ENCODE assay signal across 3 cellular contexts in the genomic region with DNA sequence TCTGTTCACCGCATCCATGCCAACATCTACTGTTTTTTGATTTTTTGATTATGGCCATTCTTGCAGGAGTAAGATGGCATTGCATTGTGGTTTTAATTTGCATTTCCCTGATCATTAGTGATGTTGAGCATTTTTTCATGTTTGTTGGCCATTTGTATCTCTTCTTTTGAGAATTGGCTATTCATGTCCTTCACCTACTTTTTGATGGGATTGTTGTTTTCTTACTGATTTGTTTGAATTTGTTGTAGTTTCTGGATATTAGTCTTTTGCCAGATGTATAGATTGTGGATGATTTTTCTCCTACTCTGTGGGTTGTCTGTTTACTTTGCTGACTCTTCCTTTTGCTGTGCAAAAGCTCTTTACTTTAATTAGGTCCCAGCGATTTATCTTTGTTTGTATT. TPM values are rescaled to one million over a fixed set of nuclear protein-coding genes. Genes with fewer than 3 reads are reported as not detected.
"Had no signal": no experiment of that assay in that cellular context is flagged by ENCODE, and none has a peak within 500 bp of the region (broad histone marks: within the 10 kb centered on the region; RNA-seq: fewer than 3 reads in every experiment).

No MANE protein-coding gene starts in this region.

RNA-seq across cellular contexts. Expression of a gene that starts 37.6 kb away (rescaled TPM):
- total RNA-seq: activated B cell treated with CpG ODN at 0.5 μM for 24 hours; activated CD8-positive, alpha-beta T cell treated with anti-CD3 and anti-CD28 coated beads for 36 hours; activated CD8-positive, alpha-beta T cell treated with anti-CD3 and anti-CD28 coated beads, Interleukin-2, amount 10 ng/mL, durations not matched to agents 7 days and 5 days had no signal
